Comparison of ENCODE assay signal across 8 cellular contexts in the genomic region with DNA sequence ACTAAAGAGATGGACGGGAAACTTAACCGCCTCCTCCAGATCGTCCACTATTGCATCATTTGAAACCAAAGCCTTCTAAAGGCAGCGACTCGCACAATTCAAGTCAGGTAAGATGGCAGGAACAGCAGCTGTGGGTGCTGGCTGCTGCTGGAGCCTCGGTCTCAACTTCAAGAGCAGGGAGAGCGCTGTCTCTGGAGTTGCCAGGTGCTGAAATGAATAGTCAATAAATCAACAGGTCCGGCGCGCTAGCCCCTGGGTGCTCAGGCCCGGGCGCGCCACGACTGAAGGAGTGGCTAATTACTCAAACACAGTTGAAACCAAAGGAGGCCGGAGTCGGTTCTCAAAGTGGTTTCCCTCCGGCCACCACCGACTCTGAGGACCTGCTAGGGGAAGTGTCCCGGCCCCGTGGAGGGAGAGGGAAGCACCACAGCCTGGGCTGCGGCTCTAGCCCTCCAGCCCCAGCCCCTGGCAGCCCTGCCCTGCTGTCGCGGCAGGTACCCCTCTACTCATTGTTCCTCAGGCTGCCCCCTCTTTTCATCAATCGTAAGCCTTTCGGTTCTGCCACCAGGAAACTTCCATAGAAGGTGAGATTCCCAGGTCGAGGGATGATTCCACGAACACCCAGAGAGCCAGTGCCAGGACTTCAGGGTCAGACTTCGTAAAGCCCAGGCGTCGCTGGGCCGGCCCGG. TPM values are rescaled to one million over a fixed set of nuclear protein-coding genes. Genes with fewer than 3 reads are reported as not detected.
DNase-seq lines count a peak whose midpoint lies in the region; ATAC-seq and TF ChIP-seq lines count a peak whose summit lies in the region.

No MANE protein-coding gene starts in this region.

- peak overlapping the region; percentile 96 to 99 (median 98) for H3K4me3 Mint-ChIP-seq in immature natural killer cell

- peak overlapping the region; percentile 99 for H2AFZ ChIP-seq in SK-N-SH (ENCODE audit: low read depth)

- no peaks in the 10 kb centered on the region for H3K9me2 ChIP-seq in SK-N-SH

- TF ChIP-seq POLR2A in body of pancreas (IDR thresholded peaks at IDR 0.05) = peak in 2 of 3 donors; percentile 48 to 56

- H3K4me2 ChIP-seq in SK-N-SH = peak overlapping the region; percentile 95

- peak overlapping the region; percentile 76 to 94 (median 92) for H3K27ac Mint-ChIP-seq in immature natural killer cell

- no peak for TF ChIP-seq RAD21 in SK-N-SH (IDR thresholded peaks at IDR 0.05; ENCODE audit: low read length)

- TF ChIP-seq CTCF in SK-N-SH (IDR thresholded peaks at IDR 0.05) = no peak
- no peak for TF ChIP-seq CTCF in body of pancreas (IDR thresholded peaks at IDR 0.05)

- ATAC-seq in body of pancreas = peak; percentile 66

- H3K36me3 ChIP-seq in SK-N-SH (replicated peaks in 1 of 2; ENCODE audit: control insufficient read depth in 1 of 2, insufficient read depth in 2 of 2, low read length in 1 of 2) (no peaks in the 10 kb centered on the region), body of pancreas (replicated peaks in 1 of 2; ENCODE audit: insufficient read depth in 1 of 2, low read depth in 2 of 2) (no peaks in the 10 kb centered on the region), skeletal muscle tissue (ENCODE audit: control insufficient read depth in 3 of 3, insufficient read depth in 3 of 3, low read length in 3 of 3) (no peaks in the 10 kb centered on the region)

- H3F3A ChIP-seq in SK-N-SH (replicated peaks; ENCODE audit: insufficient read depth) = peaks cover 4% of the 10 kb centered on the region

- H3K4me1 Mint-ChIP-seq in immature natural killer cell = peaks cover 45 to 54% of the 10 kb centered on the region in 2 donors

- peaks cover 0 to 5% (median 4%) of the 10 kb centered on the region in 3 donors for H3K27me3 Mint-ChIP-seq in immature natural killer cell (ENCODE audit: low read depth in 3 of 3)

- TF ChIP-seq EP300 in SK-N-SH (IDR thresholded peaks at IDR 0.05; ENCODE audit: borderline replicate concordance in 1 of 2, low read depth in 1 of 2, low read length in 1 of 2) = no peak

- peaks cover 0 to 8% of the 10 kb centered on the region in 2 experiments; a peak in 2 of 4 replicates for H3K4me1 ChIP-seq in SK-N-SH (ENCODE audit: control insufficient read depth in 1 of 2, insufficient read depth in 2 of 2, low read depth in 1 of 2, low read length in 1 of 2)
- H3K4me1 ChIP-seq in body of pancreas = peaks cover 6% of the 10 kb centered on the region
- H3K4me1 ChIP-seq in skeletal muscle tissue (ENCODE audit: control insufficient read depth in 3 of 3, insufficient read depth in 3 of 3, low read length in 3 of 3) = peaks cover 8 to 18% (median 18%) of the 10 kb centered on the region in 3 donors

- H3K9me3 Mint-ChIP-seq in immature natural killer cell = no peaks in the 10 kb centered on the region

- DNase-seq in NOMO-1 treated with DMSO at 0.1 percent for 48 hours (lab: John Stamatoyannopoulos, UW; ENCODE audit: unreplicated experiment) (peak; percentile 3), NOMO-1 treated with dmso at 0.1 percent for 144 hours (lab: John Stamatoyannopoulos, UW; ENCODE audit: unreplicated experiment) (no peak), KG1 (lab: John Stamatoyannopoulos, UW) (peak; percentile 56), SK-N-SH (peak; percentile 55), body of pancreas (peak; percentile 78 to 89 (median 84)), immature natural killer cell (peak; percentile 36 to 45 (median 41)), OCI-M1 (lab: John Stamatoyannopoulos, UW) (no peak)

- H4K20me1 ChIP-seq in SK-N-SH (ENCODE audit: insufficient read depth) = no peaks in the 10 kb centered on the region

- H3K9ac ChIP-seq in SK-N-SH = peak overlapping the region; percentile 83
- H3K9ac ChIP-seq in skeletal muscle tissue (ENCODE audit: low read depth in 1 of 3, low read length in 3 of 3) = peak overlapping the region; percentile 79 to 80 (median 79)

- WGBS in SK-N-SH (ENCODE audit: low lambda C conversion rate) = 38% methylated on average over 22 of the region's 32 CpGs
- WGBS in body of pancreas, 2 donors = 1% methylated on average over 20 to 32 of the region's 32 CpGs

- peak overlapping the region; percentile 66 to 80; a peak in 2 of 4 replicates for H3K27ac ChIP-seq in SK-N-SH (ENCODE audit: low read depth in 2 of 2, low read length in 1 of 2)
- peak overlapping the region; percentile 80 to 94 (median 83) for H3K27ac ChIP-seq in body of pancreas
- peak overlapping the region; percentile 68 for H3K27ac ChIP-seq in skeletal muscle tissue (ENCODE audit: low read depth, low read length)

- POLR2A ChIA-PET in SK-N-SH (lab: Yijun Ruan, JAX) = interaction anchor here (1.1 to 1.4 kb wide), 2 partner anchors 26 to 116 kb away, joined by 3 to 4 read pairs; no protein-coding TSS in a partner anchor

- intact Hi-C loops in body of pancreas (cut with DNase I) = no loop called here

- H3K9me3 ChIP-seq in SK-N-SH (no peaks in the 10 kb centered on the region), body of pancreas (no peaks in the 10 kb centered on the region), skeletal muscle tissue (ENCODE audit: control insufficient read depth in 3 of 3, low read length in 3 of 3) (no peaks in the 10 kb centered on the region)

- CTCF ChIA-PET in SK-N-SH (lab: Yijun Ruan, JAX) = interaction anchor here (0.7 to 1.2 kb wide), 3 partner anchors 59 to 736 kb away, joined by 3 to 6 read pairs (median 3); no protein-coding TSS in a partner anchor

- H3K36me3 Mint-ChIP-seq in immature natural killer cell = no peaks in the 10 kb centered on the region

- no peaks in the 10 kb centered on the region for H3K79me2 ChIP-seq in SK-N-SH (ENCODE audit: insufficient read depth)

- H3K27me3 ChIP-seq in SK-N-SH (ENCODE audit: insufficient read depth) (no peaks in the 10 kb centered on the region), body of pancreas (no peaks in the 10 kb centered on the region), skeletal muscle tissue (ENCODE audit: control insufficient read depth in 3 of 3, insufficient read depth in 3 of 3, low read length in 3 of 3) (no peaks in the 10 kb centered on the region)

- H3K4me3 ChIP-seq in SK-N-SH (ENCODE audit: low read depth in 2 of 2, low read length in 1 of 2) (peak overlapping the region; percentile 84 to 89), body of pancreas (peak overlapping the region; percentile 80 to 89), skeletal muscle tissue (ENCODE audit: low read length in 3 of 3) (peak overlapping the region; percentile 85 to 90 (median 87))

TF ChIP-seq in SK-N-SH, 30 proteins besides CTCF, POLR2A, EP300 and RAD21:
- TF ChIP-seq JUND (IDR thresholded peaks at IDR 0.05) (no peak), TEAD4 (IDR thresholded peaks at IDR 0.05; ENCODE audit: borderline replicate concordance, insufficient read depth) (no peak), GABPA (IDR thresholded peaks at IDR 0.05; ENCODE audit: low read depth) (no peak), POLR2AphosphoS5 (IDR thresholded peaks at IDR 0.05; ENCODE audit: low read depth, low read length) (no peak), FOSL2 (IDR thresholded peaks at IDR 0.05; ENCODE audit: borderline replicate concordance, low read depth) (no peak), CHD2 (IDR thresholded peaks at IDR 0.05; ENCODE audit: low read length, partially characterized antibody) (no peak), USF1 (IDR thresholded peaks at IDR 0.05; ENCODE audit: borderline replicate concordance, low read depth) (no peak), GATA2 (CRISPR knock-in tag; IDR thresholded peaks at IDR 0.05) (no peak), SIN3A (IDR thresholded peaks at IDR 0.05; ENCODE audit: borderline replicate concordance, low read depth, low read length) (no peak), RFX5 (IDR thresholded peaks at IDR 0.05; ENCODE audit: low read length) (no peak)
- TF ChIP-seq, protein P1, sequence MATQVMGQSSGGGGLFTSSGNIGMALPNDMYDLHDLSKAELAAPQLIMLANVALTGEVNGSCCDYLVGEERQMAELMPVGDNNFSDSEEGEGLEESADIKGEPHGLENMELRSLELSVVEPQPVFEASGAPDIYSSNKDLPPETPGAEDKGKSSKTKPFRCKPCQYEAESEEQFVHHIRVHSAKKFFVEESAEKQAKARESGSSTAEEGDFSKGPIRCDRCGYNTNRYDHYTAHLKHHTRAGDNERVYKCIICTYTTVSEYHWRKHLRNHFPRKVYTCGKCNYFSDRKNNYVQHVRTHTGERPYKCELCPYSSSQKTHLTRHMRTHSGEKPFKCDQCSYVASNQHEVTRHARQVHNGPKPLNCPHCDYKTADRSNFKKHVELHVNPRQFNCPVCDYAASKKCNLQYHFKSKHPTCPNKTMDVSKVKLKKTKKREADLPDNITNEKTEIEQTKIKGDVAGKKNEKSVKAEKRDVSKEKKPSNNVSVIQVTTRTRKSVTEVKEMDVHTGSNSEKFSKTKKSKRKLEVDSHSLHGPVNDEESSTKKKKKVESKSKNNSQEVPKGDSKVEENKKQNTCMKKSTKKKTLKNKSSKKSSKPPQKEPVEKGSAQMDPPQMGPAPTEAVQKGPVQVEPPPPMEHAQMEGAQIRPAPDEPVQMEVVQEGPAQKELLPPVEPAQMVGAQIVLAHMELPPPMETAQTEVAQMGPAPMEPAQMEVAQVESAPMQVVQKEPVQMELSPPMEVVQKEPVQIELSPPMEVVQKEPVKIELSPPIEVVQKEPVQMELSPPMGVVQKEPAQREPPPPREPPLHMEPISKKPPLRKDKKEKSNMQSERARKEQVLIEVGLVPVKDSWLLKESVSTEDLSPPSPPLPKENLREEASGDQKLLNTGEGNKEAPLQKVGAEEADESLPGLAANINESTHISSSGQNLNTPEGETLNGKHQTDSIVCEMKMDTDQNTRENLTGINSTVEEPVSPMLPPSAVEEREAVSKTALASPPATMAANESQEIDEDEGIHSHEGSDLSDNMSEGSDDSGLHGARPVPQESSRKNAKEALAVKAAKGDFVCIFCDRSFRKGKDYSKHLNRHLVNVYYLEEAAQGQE (IDR thresholded peaks at IDR 0.05; ENCODE audit: low read depth, low read length) = no peak

RNA-seq across cellular contexts. Expression of gene TTC39B, which starts 0.8 kb away (rescaled TPM):
- polyA plus RNA-seq in SK-N-SH (2012; rRNA removed) (0.54 and 0.78 TPM in 2 replicates), immature natural killer cell (10 to 100 TPM in 1 of 3 donors, 1 to 10 TPM in 2; 3.8 to 10.4 (median 7.9) TPM)
- polyA plus RNA-seq in SK-N-SH (2012; cell fraction: cytosol; rRNA removed) = 0.47 and 0.51 TPM in 2 replicates
- 1.3 and 2.6 TPM in 2 replicates for polyA plus RNA-seq in SK-N-SH (2012; cell fraction: nucleus; rRNA removed)
- total RNA-seq in body of pancreas (1 to 10 TPM; 5.3 to 6.0 TPM), skeletal muscle tissue (4.2 TPM)

Comparison
In these comparisons a context has a peak if more than half of its experiments do, and no peak if none do; other contexts are left out.
1. DNase-seq: peak in NOMO-1 treated with DMSO at 0.1 percent for 48 hours (single experiment), KG1 (single experiment), SK-N-SH (single experiment), body of pancreas (4 of 4) and immature natural killer cell (3 of 3); none in NOMO-1 treated with dmso at 0.1 percent for 144 hours (single experiment) and OCI-M1 (single experiment).
2. Peak in every context shown above with its lines, with median percentiles within 50 percentile points of each other: H3K27ac ChIP-seq and H3K4me3 ChIP-seq.